ENCODE assay signal across 10 cellular contexts in genomic region chr13:101779147-101779546, GRCh38.
"Had no signal": no experiment of that assay in that cellular context is flagged by ENCODE, and none has a peak within 500 bp of the region (broad histone marks: within the 10 kb centered on the region; RNA-seq: fewer than 3 reads in every experiment).

No MANE protein-coding gene starts in this region.

- DNase-seq: H7, HFFc6, IMR-90, KG1 had no signal

- H3K36me3 ChIP-seq: HAP-1 had no signal

- FAIRE-seq: H1, K562 had no signal

- H3K4me3 Mint-ChIP-seq: GM23338, HFFc6 had no signal

- H3K27ac ChIP-seq: HL-60 had no signal

- H3K27ac Mint-ChIP-seq: GM23338, HFFc6 had no signal

- H3K9me3 Mint-ChIP-seq: GM23338, HFFc6 had no signal

- H3K4me1 Mint-ChIP-seq: GM23338 had no signal

- ATAC-seq: GM23338, HCT116, K562 had no signal

- H3K4me3 ChIP-seq: GM23338, HAP-1, K562 had no signal

- H3K4me1 ChIP-seq: HAP-1 had no signal

- H3K9me3 ChIP-seq: HAP-1 had no signal
